ENCODE assay signal across 8 cellular contexts in the genomic region with DNA sequence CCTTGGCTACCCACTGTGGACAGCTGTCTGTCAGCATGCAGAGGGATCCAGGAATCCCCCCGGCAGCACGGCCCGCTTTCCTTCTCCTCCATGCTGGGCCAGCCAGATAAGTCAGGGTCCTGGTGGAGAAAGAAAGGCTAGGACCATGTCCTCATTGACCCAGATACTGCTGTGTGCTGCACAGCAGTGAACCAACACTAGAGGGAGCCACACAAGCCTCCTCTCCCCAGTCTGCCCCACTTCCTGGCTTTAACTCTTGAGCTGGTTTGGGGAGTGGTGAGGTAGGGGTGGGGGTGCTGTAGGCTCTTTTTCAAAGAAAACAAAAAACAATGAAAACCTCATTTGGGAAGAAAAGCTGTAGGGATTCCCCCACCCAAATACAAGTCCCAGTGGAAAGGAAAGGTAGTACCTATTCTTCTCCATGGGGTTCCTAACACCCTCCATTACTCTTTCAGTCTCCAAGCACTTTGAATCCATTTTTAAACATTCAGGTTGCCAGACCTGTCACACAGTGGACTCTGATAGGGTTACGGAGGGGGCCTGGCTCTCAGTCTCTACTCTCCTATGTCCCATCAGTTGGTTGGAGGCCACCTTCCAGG.
DNase-seq lines count a peak whose midpoint lies in the region; ATAC-seq and TF ChIP-seq lines count a peak whose summit lies in the region.

No MANE protein-coding gene starts in this region.

- TF ChIP-seq CTCF in GM13976 (IDR thresholded peaks at IDR 0.05; ENCODE audit: borderline replicate concordance, control extremely low read depth, extremely low read depth, insufficient read depth, missing control alignments) (peak; percentile 74), brain microvascular endothelial cell (IDR thresholded peaks at IDR 0.05; ENCODE audit: low read depth, low read length, missing control alignments) (peak; percentile 92), right lobe of liver (IDR thresholded peaks at IDR 0.05) (peak; percentile 37 to 61 (median 52))

- H3K4me3 ChIP-seq in brain microvascular endothelial cell (ENCODE audit: low read depth, low read length) (no peak overlapping the region), right lobe of liver (no peak overlapping the region)

- no peaks in the 10 kb centered on the region for H3K4me1 ChIP-seq in right lobe of liver

- H3K36me3 ChIP-seq in brain microvascular endothelial cell (replicated peaks): peaks cover 41% of the 10 kb centered on the region
- H3K36me3 ChIP-seq in right lobe of liver: no peaks in the 10 kb centered on the region

- peak; percentile 64 for DNase-seq in AG08396 (ENCODE audit: low spot score)
- DNase-seq in GM13976 (ENCODE audit: low spot score): peak; percentile 77
- DNase-seq in NCI-H460 (ENCODE audit: extremely low read depth, low read depth): peak; percentile 31
- DNase-seq in brain microvascular endothelial cell: peak; percentile 32
- no peak for DNase-seq in right lobe of liver
- no peak for DNase-seq in HuH-7.5 (ENCODE audit: low spot score)
- DNase-seq in NCI-H2196 (lab: John Stamatoyannopoulos, UW; ENCODE audit: unreplicated experiment): no peak

- no peak for TF ChIP-seq POLR2A in right lobe of liver (IDR thresholded peaks at IDR 0.05)

- H3K27me3 ChIP-seq in brain microvascular endothelial cell (replicated peaks) (no peaks in the 10 kb centered on the region), right lobe of liver (no peaks in the 10 kb centered on the region)

- in situ Hi-C loops in GM13976 (cut with MboI; ENCODE audit: low sequenced_read_pairs, unreplicated experiment): no loop called here
- in situ Hi-C loops in brain microvascular endothelial cell (cut with HindIII; ENCODE audit: low pct_ligation_motif_present, low sequenced_read_pairs): no loop called here

- 80% methylated on average over 2 of the region's 4 CpGs for WGBS in right lobe of liver (ENCODE audit: insufficient coverage, low coverage, low lambda C conversion rate, missing lambda C conversion rate)

- no peaks in the 10 kb centered on the region for H3K9me3 ChIP-seq in right lobe of liver

- H3K27ac ChIP-seq in brain microvascular endothelial cell (no peak overlapping the region), right lobe of liver (no peak overlapping the region)

- ATAC-seq in right lobe of liver: peak; percentile 47 to 77 (median 66)
- ATAC-seq in GM19397 (IDR thresholded peaks at IDR 0.05; ENCODE audit: unreplicated experiment): no peak

- intact Hi-C loops in right lobe of liver (cut with DNase I): loop anchor here in 1 of 2 donors (10.0 kb wide), 1 partner anchor 121 kb away; no protein-coding TSS in a partner anchor

Comparison
In these comparisons a context has a peak if more than half of its experiments do, and no peak if none do; other contexts are left out.
1. DNase-seq: peak in AG08396 (single experiment), GM13976 (single experiment), NCI-H460 (single experiment) and brain microvascular endothelial cell (single experiment); none in right lobe of liver (0 of 3), HuH-7.5 (single experiment) and NCI-H2196 (single experiment).
2. Peak in every context shown above with its lines, with median percentiles within 50 percentile points of each other: CTCF ChIP-seq.